23 cellular contexts compared by ENCODE assay signal in the genomic region with DNA sequence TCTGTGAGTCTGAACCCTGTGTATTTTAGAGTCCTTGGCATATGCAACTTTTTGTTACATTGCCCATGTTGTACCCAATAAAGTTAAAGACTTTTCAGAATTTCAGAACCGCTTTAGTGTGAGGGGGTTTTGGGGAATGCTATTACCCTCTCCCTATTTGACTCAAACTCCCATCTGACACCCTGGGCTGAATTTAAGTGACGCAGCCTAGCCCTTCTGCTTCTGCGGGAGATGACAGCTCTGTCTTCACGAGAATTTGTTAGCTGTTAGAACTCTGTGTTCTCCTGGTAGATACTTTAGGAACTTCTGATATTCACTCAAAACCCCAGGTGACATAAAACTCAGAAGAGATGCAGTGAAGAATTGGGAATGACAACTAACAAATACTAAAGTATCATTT.
"Had no signal": no experiment of that assay in that cellular context is flagged by ENCODE, and none has a peak within 500 bp of the region (broad histone marks: within the 10 kb centered on the region; RNA-seq: fewer than 3 reads in every experiment).

No MANE protein-coding gene starts in this region.

- H3K27ac ChIP-seq: SJSA1 had no signal

- ATAC-seq: HepG2 had no signal

- H3K9me2 ChIP-seq: SK-N-SH had no signal

- H3K4me2 ChIP-seq: SK-N-SH had no signal

- H3K9ac ChIP-seq: SK-N-SH had no signal

- H3K27me3 ChIP-seq: MG63, SJSA1 had no signal

- DNase-seq: IMR-90, Karpas-422, KG1, MG63, NCI-H1092, NCI-H1105 treated with DMSO at 0.1 percent for 48 hours, NCI-H1417 treated with DMSO at 0.1 percent for 48 hours, NCI-H146, NCI-H1694 treated with DMSO at 0.1 percent for 48 hours, NCI-H1930, NCI-H2081, NCI-H2107, NCI-H2227 treated with DMSO at 0.1 percent for 48 hours, NCI-H524, NCI-H526 treated with DMSO at 0.1 percent for 48 hours, NCI-H748 treated with DMSO at 0.1 percent for 48 hours, Right ventricle myocardium superior, RPMI8226, SIG-M5, SK-N-SH, T-helper 1 cell had no signal

- H3K4me3 ChIP-seq: MG63, SJSA1 had no signal

- H3K36me3 ChIP-seq: MG63, SJSA1 had no signal

- H3K9me3 ChIP-seq: MG63, SJSA1, SK-N-SH had no signal
